8 cellular contexts compared by ENCODE assay signal in genomic region chr2:174337337-174338154, GRCh38. TPM values are rescaled to one million over a fixed set of nuclear protein-coding genes. Genes with fewer than 3 reads are reported as not detected.
DNase-seq lines count a peak whose midpoint lies in the region; ATAC-seq and TF ChIP-seq lines count a peak whose summit lies in the region.

No MANE protein-coding gene starts in this region.

- POLR2A ChIA-PET in naive thymus-derived CD8-positive, alpha-beta T cell (lab: Charles Lee), result interaction anchor here (1.9 kb wide), 1 partner anchor 11 kb away, joined by 7 read pairs; no protein-coding TSS in a partner anchor

- TF ChIP-seq CTCF in CD14-positive monocyte (IDR thresholded peaks at IDR 0.05), result no peak

- peaks cover 81 to 99% (median 88%) of the 10 kb centered on the region in 3 donors for H3K27me3 Mint-ChIP-seq in CD14-positive monocyte (ENCODE audit: low read depth in 3 of 3)
- peaks cover 39 to 73% (median 59%) of the 10 kb centered on the region in 5 donors for H3K27me3 Mint-ChIP-seq in naive thymus-derived CD8-positive, alpha-beta T cell

- peaks cover 0 to 36% (median 33%) of the 10 kb centered on the region in 7 donors for H3K9me3 Mint-ChIP-seq in CD14-positive monocyte
- H3K9me3 Mint-ChIP-seq in naive thymus-derived CD8-positive, alpha-beta T cell, result peaks cover 0 to 8% (median 0%) of the 10 kb centered on the region in 9 donors

- intact Hi-C loops in CD14-positive monocyte (cut with micrococcal nuclease), result loop anchor here (5.0 to 10.0 kb wide), 2 partner anchors 1757 to 1795 kb away; partner anchors contain the start of genes HOXD12 (in 1 of the 2) and HOXD13 (in 1 of the 2)

- peak; percentile 28 for ATAC-seq in GM18502 (IDR thresholded peaks at IDR 0.05; ENCODE audit: poor library complexity, unreplicated experiment)
- ATAC-seq in naive thymus-derived CD8-positive, alpha-beta T cell, result peak; percentile 18 to 39
- no peak for ATAC-seq in HG02981 (IDR thresholded peaks at IDR 0.05; ENCODE audit: unreplicated experiment)

- peak overlapping the region; percentile 72 to 95 for H3K4me3 Mint-ChIP-seq in CD14-positive monocyte
- H3K4me3 Mint-ChIP-seq in naive thymus-derived CD8-positive, alpha-beta T cell, result peak overlapping the region; percentile 22 to 84 (median 74)

- H3K27ac Mint-ChIP-seq in CD14-positive monocyte, result peak overlapping the region in 2 of 7 donors; percentile 24 to 25
- H3K27ac Mint-ChIP-seq in naive thymus-derived CD8-positive, alpha-beta T cell, result peak overlapping the region in 3 of 10 donors; percentile 17 to 71 (median 22)

- DNase-seq in CD14-positive monocyte (ENCODE audit: low spot score) (no peak), NCI-H510A (lab: John Stamatoyannopoulos, UW) (peak; percentile 71), cortex of kidney (lab: John Stamatoyannopoulos, UW) (no peak), NCI-H1436 treated with DMSO at 0.1 percent for 48 hours (lab: John Stamatoyannopoulos, UW) (no peak)
- peak; percentile 43 for DNase-seq in central memory CD4-positive, alpha-beta T cell
- peak in 5 of 10 donors; percentile 39 to 64 (median 55) for DNase-seq in naive thymus-derived CD8-positive, alpha-beta T cell

- H3K4me1 Mint-ChIP-seq in CD14-positive monocyte, result peaks cover 66% of the 10 kb centered on the region
- H3K4me1 Mint-ChIP-seq in naive thymus-derived CD8-positive, alpha-beta T cell, result peaks cover 21 to 59% (median 46%) of the 10 kb centered on the region in 4 donors

- H3K36me3 Mint-ChIP-seq in CD14-positive monocyte, result peaks cover 5 to 24% of the 10 kb centered on the region in 2 donors
- H3K36me3 Mint-ChIP-seq in naive thymus-derived CD8-positive, alpha-beta T cell, result peaks cover 0 to 9% (median 6%) of the 10 kb centered on the region in 3 donors

RNA-seq across cellular contexts. Expression of gene SP9, which starts 2.8 kb away (rescaled TPM):
- polyA plus RNA-seq in CD14-positive monocyte, result not detected
- total RNA-seq in naive thymus-derived CD8-positive, alpha-beta T cell, result not detected
- polyA plus RNA-seq in naive thymus-derived CD8-positive, alpha-beta T cell, result not detected

RNA-seq across cellular contexts. Expression of gene SCRN3, which starts 58.0 kb away (rescaled TPM):
- 10 to 100 TPM in 1 of 2 donors, 1 to 10 TPM in 1; 7.2 to 11.2 TPM for polyA plus RNA-seq in CD14-positive monocyte
- 10 to 100 TPM; 20.6 to 24.1 TPM for total RNA-seq in naive thymus-derived CD8-positive, alpha-beta T cell
- 10 to 100 TPM; 12.7 to 14.0 (median 13.1) TPM for polyA plus RNA-seq in naive thymus-derived CD8-positive, alpha-beta T cell

Comparison
In these comparisons a context has a peak if more than half of its experiments do, and no peak if none do; other contexts are left out.
1. DNase-seq: peak in NCI-H510A (single experiment) and central memory CD4-positive, alpha-beta T cell (single experiment); none in CD14-positive monocyte (single experiment), cortex of kidney (single experiment) and NCI-H1436 treated with DMSO at 0.1 percent for 48 hours (single experiment).